In the genomic region with DNA sequence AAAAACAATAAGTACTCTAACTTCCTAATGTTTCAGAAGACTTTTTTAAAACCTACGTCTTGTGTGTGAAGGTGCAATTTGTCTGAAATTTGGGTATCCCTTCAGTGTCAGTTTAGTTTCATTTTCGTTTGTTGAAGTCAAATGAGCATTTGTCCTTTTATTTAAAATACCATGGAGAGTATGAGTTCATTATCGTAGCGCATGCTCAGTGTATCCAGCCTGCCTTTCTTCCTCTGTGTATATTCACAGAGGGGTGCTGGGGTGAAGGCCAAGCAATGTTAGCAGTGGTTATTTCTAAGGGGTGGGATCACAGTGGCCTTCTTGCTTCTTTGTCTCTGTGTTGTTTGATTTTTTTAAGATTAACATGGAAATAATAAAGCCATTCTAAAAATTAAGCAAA, we compare ENCODE assay signal across 8 cellular contexts.
DNase-seq lines count a peak whose midpoint lies in the region; ATAC-seq lines count a peak whose summit lies in the region.

No MANE protein-coding gene starts in this region.

- H3K4me1 Mint-ChIP-seq in central memory CD8-positive, alpha-beta T cell, result peaks cover 15% of the 10 kb centered on the region

- peak; percentile 10 for ATAC-seq in central memory CD8-positive, alpha-beta T cell (replicated peaks; ENCODE audit: extremely low read depth, poor library complexity, severe bottlenecking)
- no peak for ATAC-seq in GM19455 (IDR thresholded peaks at IDR 0.05; ENCODE audit: unreplicated experiment)
- ATAC-seq in HG03108 (IDR thresholded peaks at IDR 0.05; ENCODE audit: unreplicated experiment), result no peak
- no peak for ATAC-seq in HG03095 (IDR thresholded peaks at IDR 0.05; ENCODE audit: unreplicated experiment)

- H3K9me3 Mint-ChIP-seq in central memory CD8-positive, alpha-beta T cell, result no peaks in the 10 kb centered on the region

- no peaks in the 10 kb centered on the region for H3K9me3 ChIP-seq in muscle layer of duodenum (ENCODE audit: control insufficient read depth in 1 of 2, low read length in 2 of 2)

- H3K27me3 ChIP-seq in muscle layer of duodenum (ENCODE audit: low read depth, low read length), result no peaks in the 10 kb centered on the region

- peaks cover 0 to 6% of the 10 kb centered on the region in 2 donors for H3K4me1 ChIP-seq in muscle layer of duodenum (ENCODE audit: control insufficient read depth in 1 of 2, insufficient read depth in 2 of 2, low read length in 2 of 2)

- H3K36me3 Mint-ChIP-seq in central memory CD8-positive, alpha-beta T cell (ENCODE audit: insufficient read depth), result peaks cover 1% of the 10 kb centered on the region

- peak overlapping the region; percentile 38 for H3K4me3 Mint-ChIP-seq in central memory CD8-positive, alpha-beta T cell

- H3K36me3 ChIP-seq in muscle layer of duodenum (ENCODE audit: control insufficient read depth in 1 of 2, insufficient read depth in 2 of 2, low read length in 2 of 2), result no peaks in the 10 kb centered on the region

- H3K27ac ChIP-seq in muscle layer of duodenum (ENCODE audit: low read length), result peak overlapping the region; percentile 63

- peak overlapping the region in 1 of 2 donors; percentile 18 for H3K4me3 ChIP-seq in muscle layer of duodenum (ENCODE audit: low read depth in 1 of 2, low read length in 2 of 2)

- H3K27me3 Mint-ChIP-seq in central memory CD8-positive, alpha-beta T cell, result peaks cover under 1% of the 10 kb centered on the region

- H3K27ac Mint-ChIP-seq in central memory CD8-positive, alpha-beta T cell (ENCODE audit: low read depth), result peak overlapping the region; percentile 10

- DNase-seq in GM03348 (ENCODE audit: low spot score) (peak; percentile 68), NCI-H2029 (lab: John Stamatoyannopoulos, UW) (peak; percentile 24), NCI-H82 treated with DMSO at 0.1 percent for 48 hours (lab: John Stamatoyannopoulos, UW; ENCODE audit: unreplicated experiment) (no peak)
- DNase-seq in central memory CD8-positive, alpha-beta T cell (ENCODE audit: low spot score in 2 of 2), result no peak

Comparison
In these comparisons a context has a peak if more than half of its experiments do, and no peak if none do; other contexts are left out.
1. DNase-seq: peak in GM03348 (single experiment) and NCI-H2029 (single experiment); none in central memory CD8-positive, alpha-beta T cell (0 of 2) and NCI-H82 treated with DMSO at 0.1 percent for 48 hours (single experiment).